21 cellular contexts compared by ENCODE assay signal in the genomic region with DNA sequence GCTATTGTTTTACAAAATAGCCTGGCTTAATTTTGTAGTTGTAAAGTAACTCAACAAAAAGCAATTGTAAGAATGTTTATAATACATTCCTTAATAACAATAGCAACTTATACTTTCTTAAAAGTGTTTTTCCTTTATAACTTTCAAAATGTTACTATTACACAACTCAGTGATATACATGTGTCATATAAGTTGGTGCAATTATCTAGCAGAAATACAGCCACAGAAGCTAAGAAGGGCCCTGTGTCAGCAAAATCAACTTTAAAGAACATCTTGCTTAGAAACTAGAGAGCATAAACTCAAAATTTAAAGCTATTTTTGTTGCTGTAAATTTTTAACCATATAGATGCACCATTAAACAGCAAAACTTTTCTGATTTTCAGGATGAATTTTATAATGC. TPM values are rescaled to one million over a fixed set of nuclear protein-coding genes. Genes with fewer than 3 reads are reported as not detected.
DNase-seq lines count a peak whose midpoint lies in the region; ATAC-seq, FAIRE-seq and TF ChIP-seq lines count a peak whose summit lies in the region.
"Had no signal": no experiment of that assay in that cellular context is flagged by ENCODE, and none has a peak within 500 bp of the region (broad histone marks: within the 10 kb centered on the region; RNA-seq: fewer than 3 reads in every experiment).

No MANE protein-coding gene starts in this region.

- intact Hi-C loops in tibial artery (cut with DNase I; ENCODE audit: low total_unique reads) (no loop called here), Right ventricle myocardium superior (cut with DNase I) (no loop called here)

- H3K27me3 ChIP-seq in HUES64 (ENCODE audit: insufficient read depth, low read length) (no peaks in the 10 kb centered on the region), endodermal cell (ENCODE audit: control insufficient read depth, insufficient read depth, low read length, poor library complexity, severe bottlenecking) (no peaks in the 10 kb centered on the region), tibial artery (no peaks in the 10 kb centered on the region)
- H3K27me3 ChIP-seq: BE2C had no signal

- H3K9me3 Mint-ChIP-seq in endodermal cell (no peaks in the 10 kb centered on the region), osteocyte (ENCODE audit: unreplicated experiment) (peaks cover 10% of the 10 kb centered on the region)
- H3K9me3 Mint-ChIP-seq: CD4-positive, alpha-beta memory T cell; HFFc6 had no signal

- H3K27ac Mint-ChIP-seq in endodermal cell (peak overlapping the region; percentile 32), osteocyte (ENCODE audit: unreplicated experiment) (peak overlapping the region; percentile 35)
- H3K27ac Mint-ChIP-seq: CD4-positive, alpha-beta memory T cell; HFFc6 had no signal

- TF ChIP-seq CTCF in endodermal cell (conservative IDR thresholded peaks at IDR 0.05) (no peak), osteocyte (IDR thresholded peaks at IDR 0.05) (no peak), tibial artery (IDR thresholded peaks at IDR 0.05) (no peak)

- no peaks in the 10 kb centered on the region for H3K9me3 ChIP-seq in HUES64 (ENCODE audit: insufficient read depth, low read depth, low read length)
- H3K9me3 ChIP-seq in endodermal cell (ENCODE audit: control insufficient read depth, low read length): no peaks in the 10 kb centered on the region
- H3K9me3 ChIP-seq in tibial artery: no peaks in the 10 kb centered on the region
- H3K9me3 ChIP-seq: BE2C had no signal

- peaks cover 34% of the 10 kb centered on the region for H3K4me1 ChIP-seq in HUES64 (ENCODE audit: insufficient read depth, low read length)
- H3K4me1 ChIP-seq in endodermal cell (ENCODE audit: control insufficient read depth, insufficient read depth, low read length): no peaks in the 10 kb centered on the region
- H3K4me1 ChIP-seq in tibial artery: no peaks in the 10 kb centered on the region

- H3K36me3 Mint-ChIP-seq in endodermal cell (ENCODE audit: low read depth) (no peaks in the 10 kb centered on the region), osteocyte (ENCODE audit: unreplicated experiment) (peaks cover 8% of the 10 kb centered on the region)

- H3K4me1 Mint-ChIP-seq in endodermal cell (peaks cover 11% of the 10 kb centered on the region), osteocyte (ENCODE audit: unreplicated experiment) (peaks cover 9% of the 10 kb centered on the region)

- DNase-seq in endodermal cell (no peak), osteocyte (ENCODE audit: extremely low spot score, unreplicated experiment) (no peak), NOMO-1 treated with DMSO at 0.1 percent for 48 hours (lab: John Stamatoyannopoulos, UW; ENCODE audit: unreplicated experiment) (no peak), tibial artery (no peak), Right ventricle myocardium superior (no peak)
- DNase-seq: BE2C; CD4-positive, alpha-beta memory T cell; COR-L47; DMS153; DMS79 treated with DMSO at 0.1 percent for 48 hours; EL; GDM1; HCEC 1CT; HFFc6 had no signal

- no peak overlapping the region for H3K4me3 Mint-ChIP-seq in endodermal cell
- no peak overlapping the region for H3K4me3 Mint-ChIP-seq in osteocyte (ENCODE audit: unreplicated experiment)
- H3K4me3 Mint-ChIP-seq: CD4-positive, alpha-beta memory T cell; HFFc6 had no signal

- H3K27me3 Mint-ChIP-seq in endodermal cell (ENCODE audit: insufficient read depth) (no peaks in the 10 kb centered on the region), osteocyte (ENCODE audit: unreplicated experiment) (no peaks in the 10 kb centered on the region)
- H3K27me3 Mint-ChIP-seq: CD4-positive, alpha-beta memory T cell had no signal

- ATAC-seq in Right ventricle myocardium superior (ENCODE audit: poor library complexity): no peak

- no peaks in the 10 kb centered on the region for H3K36me3 ChIP-seq in HUES64 (ENCODE audit: insufficient read depth, low read length)
- H3K36me3 ChIP-seq in endodermal cell (ENCODE audit: control insufficient read depth, insufficient read depth, low read length): no peaks in the 10 kb centered on the region
- H3K36me3 ChIP-seq in tibial artery: no peaks in the 10 kb centered on the region
- H3K36me3 ChIP-seq: BE2C had no signal

- H3K27ac ChIP-seq in HUES64 (ENCODE audit: low read depth, low read length) (peak overlapping the region; percentile 81; the same call in 1 of the 2 replicates), endodermal cell (ENCODE audit: low read depth, low read length) (no peak overlapping the region), tibial artery (no peak overlapping the region)
- H3K27ac ChIP-seq: C4-2B, HL-60 had no signal

- H3K4me3 ChIP-seq in HUES64 (ENCODE audit: low read length) (no peak overlapping the region), endodermal cell (ENCODE audit: low read length) (no peak overlapping the region), tibial artery (no peak overlapping the region)

- H3K9ac ChIP-seq in HUES64 (ENCODE audit: low read depth, low read length) (no peak overlapping the region), endodermal cell (ENCODE audit: extremely low read depth, low read length, poor library complexity, severe bottlenecking) (no peak overlapping the region)

- peak; percentile 23 for FAIRE-seq in G401.6 (lab: Jason Lieb, UNC)
- FAIRE-seq: D721Med, GM12892, GM19239 had no signal

RNA-seq across cellular contexts. Expression of a gene that starts 41.4 kb away (rescaled TPM):
- polyA plus RNA-seq in HUES64 (2013, experiment 1 of 2): 0.80 TPM
- 1.7 TPM for polyA plus RNA-seq in HUES64 (2013, experiment 2 of 2)
- total RNA-seq in endodermal cell: not detected
- 12.6 TPM for polyA plus RNA-seq in endodermal cell (2013, experiment 1 of 2)
- polyA plus RNA-seq in endodermal cell (2013, experiment 2 of 2): 11.1 TPM
- total RNA-seq in osteocyte: 67.2 and 72.1 TPM in 2 replicates
- total RNA-seq in Right ventricle myocardium superior: 0.11 TPM
- total RNA-seq: CD4-positive, alpha-beta memory T cell; HFFc6 had no signal

Comparison
In these comparisons a context has a peak if more than half of its experiments do, and no peak if none do; other contexts are left out.
1. RNA of a gene that starts 41.4 kb away (total RNA-seq): 67.2 to 72.1 TPM in osteocyte; 0.11 TPM in Right ventricle myocardium superior (single experiment) and not detected in endodermal cell; every median in the first group is over 10 times any median in the second.